Comparison of ENCODE assay signal across 27 cellular contexts in genomic region chr10:51934373-51934772, GRCh38.
DNase-seq lines count a peak whose midpoint lies in the region; ATAC-seq, FAIRE-seq and TF ChIP-seq lines count a peak whose summit lies in the region.
"Had no signal": no experiment of that assay in that cellular context is flagged by ENCODE, and none has a peak within 500 bp of the region (broad histone marks: within the 10 kb centered on the region; RNA-seq: fewer than 3 reads in every experiment).

No MANE protein-coding gene starts in this region.

- TF ChIP-seq CTCF in A549 (IDR thresholded peaks at IDR 0.05), result no peak

- H3K27ac ChIP-seq in A549, result no peak overlapping the region
- H3K27ac ChIP-seq: 22Rv1; BLaER1; BLaER1 treated with 17β-estradiol and CSF1 and Interleukin-3, amounts not matched to agents 10 nM and 100 nM; C4-2B had no signal

- WGBS in A549 (ENCODE audit: missing lambda C conversion rate), result 18% methylated on average over 5 of the region's 5 CpGs

- FAIRE-seq in A549 (lab: Jason Lieb, UNC), result no peak
- FAIRE-seq: A204.1, D721Med had no signal

- ATAC-seq in A549 (no peak), GM19035 (IDR thresholded peaks at IDR 0.05; ENCODE audit: unreplicated experiment) (no peak)
- ATAC-seq: CD8-positive, alpha-beta T cell had no signal

- no peak for TF ChIP-seq EP300 in A549 (IDR thresholded peaks at IDR 0.05)

- no peak for DNase-seq in A549 (ENCODE audit: low read depth in 1 of 2, low spot score in 1 of 2)
- DNase-seq: 8988T; ACHN; AML-193; BE2C; C1 segment of cervical spinal cord; Caco-2; Calu3; CD4-positive, alpha-beta memory T cell; CD4-positive, alpha-beta T cell; CD4-positive, CD25-positive, alpha-beta regulatory T cell; CD8-positive, alpha-beta memory T cell; CD8-positive, alpha-beta T cell; COR-L47; DMS 273 treated with DMSO at 0.1 percent for 48 hours; DMS153; DMS79; DMS79 treated with DMSO at 0.1 percent for 48 hours; DND-41; EL had no signal

- no peak for TF ChIP-seq RAD21 in A549 (conservative IDR thresholded peaks at IDR 0.05 in 1 of 2, IDR thresholded peaks at IDR 0.05 in 1 of 2)

- H3K4me2 ChIP-seq in A549, result no peak overlapping the region
- H3K4me2 ChIP-seq: BLaER1; BLaER1 treated with 17β-estradiol and CSF1 and Interleukin-3, amounts not matched to agents 10 nM and 100 nM had no signal

- no peaks in the 10 kb centered on the region for H3K9me3 ChIP-seq in A549
- H3K9me3 ChIP-seq: BE2C; BLaER1; BLaER1 treated with 17β-estradiol and CSF1 and Interleukin-3, amounts not matched to agents 10 nM and 100 nM; Caco-2 had no signal

- H3K4me3 ChIP-seq in A549, result no peak overlapping the region
- H3K4me3 ChIP-seq: BLaER1; BLaER1 treated with 17β-estradiol and CSF1 and Interleukin-3, amounts not matched to agents 10 nM and 100 nM had no signal

- POLR2A ChIA-PET in A549 (lab: Yijun Ruan, JAX), result no interaction called here

- no peak for TF ChIP-seq POLR2A in A549 (IDR thresholded peaks at IDR 0.05; ENCODE audit: low read length)

- CTCF ChIA-PET in A549 (lab: Yijun Ruan, JAX), result interaction anchor here (0.6 kb wide), 1 partner anchor 27 kb away, joined by 3 read pairs; no protein-coding TSS in a partner anchor

- H3K4me1 ChIP-seq in A549, result no peaks in the 10 kb centered on the region
- H3K4me1 ChIP-seq: BE2C, BLaER1, Caco-2 had no signal

TF ChIP-seq in A549, 52 proteins besides CTCF, POLR2A, EP300 and RAD21:
- TF ChIP-seq CBX8 (IDR thresholded peaks at IDR 0.05), result peak; percentile 87; the same call in 1 of the 2 replicates
- TF ChIP-seq MYC (IDR thresholded peaks at IDR 0.05; ENCODE audit: borderline replicate concordance, low read length), result no peak
- TF ChIP-seq RNF2 (IDR thresholded peaks at IDR 0.05; ENCODE audit: borderline replicate concordance, low read depth), result peak; percentile 84; the same call in 1 of the 2 replicates
